ENCODE assay signal across 2 cellular contexts in genomic region chr9:124457079-124457886, GRCh38.
TF ChIP-seq lines count a peak whose summit lies in the region.

No MANE protein-coding gene starts in this region.

TF ChIP-seq in IMR-90, 13 proteins besides CTCF, POLR2A, EP300 and RAD21:
- TF ChIP-seq USF2 (IDR thresholded peaks at IDR 0.05; ENCODE audit: low read depth, low read length) (no peak), NFE2L2 (IDR thresholded peaks at IDR 0.05; ENCODE audit: low read depth, low read length) (peak; percentile 15; the same call in 1 of the 2 replicates)

TF ChIP-seq in HepG2, 621 proteins besides CTCF, POLR2A, EP300 and RAD21 (continues in another document):
- no peak for TF ChIP-seq ZNF580 (CRISPR knock-in tag; IDR thresholded peaks at IDR 0.05; ENCODE audit: borderline replicate concordance, low read depth)
- no peak for TF ChIP-seq KIAA2018 (CRISPR knock-in tag; IDR thresholded peaks at IDR 0.05; ENCODE audit: borderline replicate concordance)
- no peak for TF ChIP-seq PREB (CRISPR knock-in tag; IDR thresholded peaks at IDR 0.05)
- no peak for TF ChIP-seq HNRNPK (IDR thresholded peaks at IDR 0.05; ENCODE audit: low read depth, low read length, poor library complexity, severe bottlenecking)
- TF ChIP-seq SP4 (CRISPR knock-in tag; IDR thresholded peaks at IDR 0.05): no peak
- TF ChIP-seq SRSF9 (IDR thresholded peaks at IDR 0.05; ENCODE audit: borderline replicate concordance, insufficient read depth, low read depth, low read length, poor library complexity, severe bottlenecking): no peak
- no peak for TF ChIP-seq ZNF850 (CRISPR knock-in tag; conservative IDR thresholded peaks at IDR 0.05)
- TF ChIP-seq ARNT2 (CRISPR knock-in tag; IDR thresholded peaks at IDR 0.05; ENCODE audit: low read depth): no peak
- no peak for TF ChIP-seq ZNF407 (CRISPR knock-in tag; IDR thresholded peaks at IDR 0.05; ENCODE audit: not compliant biosample characterization)
- no peak for TF ChIP-seq ZNF513 (CRISPR knock-in tag; conservative IDR thresholded peaks at IDR 0.05)
- peak; percentile 51; the same call in 1 of the 2 replicates for TF ChIP-seq CHD4 (IDR thresholded peaks at IDR 0.05; ENCODE audit: borderline replicate concordance, low read length)
- TF ChIP-seq ZBTB49 (CRISPR knock-in tag; IDR thresholded peaks at IDR 0.05; ENCODE audit: borderline replicate concordance): no peak
- no peak for TF ChIP-seq ATF2 (CRISPR knock-in tag; IDR thresholded peaks at IDR 0.05)
- TF ChIP-seq THAP11 (CRISPR knock-in tag; IDR thresholded peaks at IDR 0.05): no peak
- TF ChIP-seq SIX1 (CRISPR knock-in tag; IDR thresholded peaks at IDR 0.05; ENCODE audit: borderline replicate concordance): no peak
- no peak for TF ChIP-seq CCDC6 (CRISPR knock-in tag; IDR thresholded peaks at IDR 0.05)
- TF ChIP-seq AGO1 (IDR thresholded peaks at IDR 0.05; ENCODE audit: low read depth, low read length, poor library complexity, severe bottlenecking): no peak
- TF ChIP-seq TCF7L2 (IDR thresholded peaks at IDR 0.05; ENCODE audit: low read depth, low read length): no peak
- TF ChIP-seq KLF13 (CRISPR knock-in tag; IDR thresholded peaks at IDR 0.05): no peak
- no peak for TF ChIP-seq ZUFSP (CRISPR knock-in tag; IDR thresholded peaks at IDR 0.05; ENCODE audit: borderline replicate concordance)
- TF ChIP-seq TFDP2 (CRISPR knock-in tag; IDR thresholded peaks at IDR 0.05): no peak
- no peak for TF ChIP-seq MIER2 (CRISPR knock-in tag; IDR thresholded peaks at IDR 0.05)
- no peak for TF ChIP-seq ZC3H13 (CRISPR knock-in tag; IDR thresholded peaks at IDR 0.05)
- TF ChIP-seq NKX3-1 (CRISPR knock-in tag; IDR thresholded peaks at IDR 0.05): no peak
